Comparison of ENCODE assay signal across 1 cellular context in the genomic region with DNA sequence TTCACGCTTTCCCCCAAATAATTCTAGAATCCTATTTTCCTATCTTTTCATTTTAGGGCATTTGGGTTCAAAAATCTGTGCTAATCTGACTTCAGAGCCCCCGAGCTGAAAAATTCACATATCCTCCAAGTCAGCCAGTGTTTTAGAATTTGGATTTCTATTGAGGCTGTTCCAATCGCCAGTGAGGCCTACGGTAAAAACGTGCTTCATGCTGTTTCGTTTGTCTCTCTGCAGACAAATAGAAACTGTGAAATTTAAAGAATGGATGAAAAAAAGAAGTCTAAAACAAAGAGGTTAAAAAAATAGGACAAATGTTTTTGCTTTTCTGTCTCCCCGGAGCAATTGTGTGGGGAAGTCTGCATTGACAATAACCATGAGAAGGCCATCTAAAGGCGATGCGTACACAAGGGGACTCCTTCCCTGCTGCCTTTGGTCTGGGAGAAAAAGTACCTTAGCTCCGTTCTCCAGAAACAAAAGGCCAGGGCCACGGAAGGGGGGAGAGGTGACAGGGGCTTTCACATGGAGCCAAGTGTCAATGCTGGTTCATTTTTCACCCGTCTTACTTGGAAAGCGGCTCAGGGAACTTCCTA.
TF ChIP-seq lines count a peak whose summit lies in the region.

No MANE protein-coding gene starts in this region.

TF ChIP-seq in HCT116, 20 proteins besides CTCF, POLR2A, EP300 and RAD21 (continued from another document):
- no peak for TF ChIP-seq FOSL1 (IDR thresholded peaks at IDR 0.05; ENCODE audit: low read depth)
- TF ChIP-seq ELF1 (IDR thresholded peaks at IDR 0.05; ENCODE audit: borderline replicate concordance, low read depth), result no peak
- no peak for TF ChIP-seq SP1 (IDR thresholded peaks at IDR 0.05; ENCODE audit: low read depth)
- TF ChIP-seq ZFX (IDR thresholded peaks at IDR 0.05), result no peak
- TF ChIP-seq SRF (IDR thresholded peaks at IDR 0.05; ENCODE audit: low read depth), result no peak
- TF ChIP-seq, protein P1, sequence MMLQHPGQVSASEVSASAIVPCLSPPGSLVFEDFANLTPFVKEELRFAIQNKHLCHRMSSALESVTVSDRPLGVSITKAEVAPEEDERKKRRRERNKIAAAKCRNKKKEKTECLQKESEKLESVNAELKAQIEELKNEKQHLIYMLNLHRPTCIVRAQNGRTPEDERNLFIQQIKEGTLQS (IDR thresholded peaks at IDR 0.05), result no peak
- no peak for TF ChIP-seq YY1 (IDR thresholded peaks at IDR 0.05; ENCODE audit: extremely low read depth, insufficient replicate concordance, low read depth, low read length)
- TF ChIP-seq TCF7L2 (IDR thresholded peaks at IDR 0.05; ENCODE audit: borderline replicate concordance, extremely low read depth, insufficient read depth, insufficient read length), result no peak
- TF ChIP-seq ZNF274 (IDR thresholded peaks at IDR 0.05; ENCODE audit: low read depth, low read length), result no peak
- no peak for TF ChIP-seq JUND (IDR thresholded peaks at IDR 0.05)
- TF ChIP-seq, protein P2, sequence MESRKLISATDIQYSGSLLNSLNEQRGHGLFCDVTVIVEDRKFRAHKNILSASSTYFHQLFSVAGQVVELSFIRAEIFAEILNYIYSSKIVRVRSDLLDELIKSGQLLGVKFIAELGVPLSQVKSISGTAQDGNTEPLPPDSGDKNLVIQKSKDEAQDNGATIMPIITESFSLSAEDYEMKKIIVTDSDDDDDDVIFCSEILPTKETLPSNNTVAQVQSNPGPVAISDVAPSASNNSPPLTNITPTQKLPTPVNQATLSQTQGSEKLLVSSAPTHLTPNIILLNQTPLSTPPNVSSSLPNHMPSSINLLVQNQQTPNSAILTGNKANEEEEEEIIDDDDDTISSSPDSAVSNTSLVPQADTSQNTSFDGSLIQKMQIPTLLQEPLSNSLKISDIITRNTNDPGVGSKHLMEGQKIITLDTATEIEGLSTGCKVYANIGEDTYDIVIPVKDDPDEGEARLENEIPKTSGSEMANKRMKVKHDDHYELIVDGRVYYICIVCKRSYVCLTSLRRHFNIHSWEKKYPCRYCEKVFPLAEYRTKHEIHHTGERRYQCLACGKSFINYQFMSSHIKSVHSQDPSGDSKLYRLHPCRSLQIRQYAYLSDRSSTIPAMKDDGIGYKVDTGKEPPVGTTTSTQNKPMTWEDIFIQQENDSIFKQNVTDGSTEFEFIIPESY (IDR thresholded peaks at IDR 0.05; ENCODE audit: extremely low read depth, insufficient replicate concordance, low read length), result no peak
- TF ChIP-seq EZH2 (IDR thresholded peaks at IDR 0.05), result no peak
- no peak for TF ChIP-seq SIN3A (IDR thresholded peaks at IDR 0.05; ENCODE audit: low read depth)
